8 cellular contexts compared by ENCODE assay signal in genomic region chr20:46994341-46994740, GRCh38.
DNase-seq lines count a peak whose midpoint lies in the region; ATAC-seq and TF ChIP-seq lines count a peak whose summit lies in the region.

No MANE protein-coding gene starts in this region.

- H3K36me3 Mint-ChIP-seq in CD14-positive monocyte (no peaks in the 10 kb centered on the region), type B pancreatic cell (no peaks in the 10 kb centered on the region)

- TF ChIP-seq POLR2A in body of pancreas (IDR thresholded peaks at IDR 0.05) = peak in 1 of 3 donors; percentile 19

- TF ChIP-seq CTCF in CD14-positive monocyte (IDR thresholded peaks at IDR 0.05) = no peak
- no peak for TF ChIP-seq CTCF in body of pancreas (IDR thresholded peaks at IDR 0.05)
- TF ChIP-seq CTCF in type B pancreatic cell (conservative IDR thresholded peaks at IDR 0.05) = no peak

- no peaks in the 10 kb centered on the region for H3K27me3 ChIP-seq in body of pancreas

- H3K4me1 Mint-ChIP-seq in CD14-positive monocyte = peaks cover 13% of the 10 kb centered on the region
- H3K4me1 Mint-ChIP-seq in type B pancreatic cell (ENCODE audit: unreplicated experiment) = peaks cover 32% of the 10 kb centered on the region

- H3K4me3 Mint-ChIP-seq in CD14-positive monocyte (peak overlapping the region; percentile 41 to 77), type B pancreatic cell (no peak overlapping the region)

- ATAC-seq in GM19372 (IDR thresholded peaks at IDR 0.05; ENCODE audit: low read depth, unreplicated experiment) (peak; percentile 86), HG03565 (IDR thresholded peaks at IDR 0.05; ENCODE audit: unreplicated experiment) (peak; percentile 70), body of pancreas (peak; percentile 28)

- H3K27me3 Mint-ChIP-seq in CD14-positive monocyte (ENCODE audit: low read depth in 3 of 3) (peaks cover 4 to 37% (median 12%) of the 10 kb centered on the region in 3 donors), type B pancreatic cell (peaks cover 18% of the 10 kb centered on the region)

- H3K27ac Mint-ChIP-seq in CD14-positive monocyte (no peak overlapping the region), type B pancreatic cell (peak overlapping the region; percentile 86)

- H3K9me3 ChIP-seq in body of pancreas = no peaks in the 10 kb centered on the region

- H3K36me3 ChIP-seq in body of pancreas (replicated peaks in 1 of 2; ENCODE audit: insufficient read depth in 1 of 2, low read depth in 2 of 2) = no peaks in the 10 kb centered on the region

- no peak overlapping the region for H3K4me3 ChIP-seq in body of pancreas

- H3K27ac ChIP-seq in body of pancreas = peak overlapping the region in 3 of 4 donors; percentile 11 to 85 (median 64)

- intact Hi-C loops in CD14-positive monocyte (cut with micrococcal nuclease) (no loop called here), body of pancreas (cut with DNase I) (no loop called here)

- WGBS in body of pancreas, 2 donors = 20 to 49% methylated on average over 4 to 5 of the region's 5 CpGs

- DNase-seq in CD14-positive monocyte (ENCODE audit: low spot score) (no peak), body of pancreas (peak; percentile 23 to 49 (median 34)), type B pancreatic cell (ENCODE audit: extremely low spot score, unreplicated experiment) (no peak), NCI-H82 treated with DMSO at 0.1 percent for 48 hours (lab: John Stamatoyannopoulos, UW; ENCODE audit: unreplicated experiment) (no peak), NCI-H2227 (lab: John Stamatoyannopoulos, UW; ENCODE audit: unreplicated experiment) (no peak), T1000 (lab: John Stamatoyannopoulos, UW) (no peak)

- peaks cover 35% of the 10 kb centered on the region for H3K4me1 ChIP-seq in body of pancreas

- peaks cover 0 to 4% (median 3%) of the 10 kb centered on the region in 7 donors for H3K9me3 Mint-ChIP-seq in CD14-positive monocyte
- H3K9me3 Mint-ChIP-seq in type B pancreatic cell = peaks cover 7% of the 10 kb centered on the region

Comparison
In these comparisons a context has a peak if more than half of its experiments do, and no peak if none do; other contexts are left out.
1. DNase-seq: peak in body of pancreas (4 of 4); none in CD14-positive monocyte (single experiment), type B pancreatic cell (single experiment), NCI-H82 treated with DMSO at 0.1 percent for 48 hours (single experiment), NCI-H2227 (single experiment) and T1000 (single experiment).
2. ATAC-seq: peak in every context shown above with its lines; median percentile 86 in GM19372; 70 in HG03565; 28 in body of pancreas.